36 cellular contexts compared by ENCODE assay signal in the genomic region with DNA sequence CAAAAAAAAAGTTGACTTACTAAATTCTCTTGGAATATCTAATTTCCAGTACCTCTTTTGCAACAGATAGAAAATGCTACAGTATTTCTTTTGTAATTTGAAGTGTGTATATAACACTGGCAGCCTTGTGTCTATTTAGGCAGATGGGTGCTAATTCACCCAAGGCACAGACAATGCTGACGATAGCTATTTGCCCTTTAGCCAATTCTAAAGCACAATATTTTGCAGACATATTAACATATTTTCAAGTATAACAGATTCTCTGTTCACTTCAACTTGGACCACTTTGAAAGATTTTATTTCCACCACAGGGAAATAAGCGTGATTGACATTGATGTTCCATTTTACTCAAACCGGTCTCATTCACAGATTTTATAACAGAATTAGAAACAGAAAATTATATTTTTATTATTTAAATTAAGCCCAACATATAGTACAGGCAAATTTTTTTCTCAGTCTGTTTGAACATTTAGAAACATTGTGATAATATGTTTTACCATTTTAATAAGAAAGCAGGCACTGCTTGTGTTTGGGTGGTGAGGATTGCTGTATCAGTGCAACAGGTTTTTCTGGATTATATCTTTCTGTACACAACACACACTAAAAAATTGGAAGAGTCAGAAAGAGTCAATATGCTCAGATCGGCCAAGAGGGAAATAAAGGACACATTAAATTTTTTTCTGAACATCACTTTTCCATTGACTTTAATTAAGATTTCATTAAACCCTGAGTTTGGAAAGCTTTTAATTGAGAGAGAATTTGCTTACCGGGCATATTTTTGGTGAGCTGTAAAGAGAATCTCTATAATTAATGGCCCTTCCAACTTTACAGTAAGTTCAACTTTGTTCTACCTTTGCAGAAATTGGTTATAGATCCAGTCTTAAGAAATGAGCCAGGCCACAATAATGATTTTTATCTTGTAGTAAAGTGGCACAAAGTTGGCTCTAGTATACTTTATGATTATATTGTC.
"Had no signal": no experiment of that assay in that cellular context is flagged by ENCODE, and none has a peak within 500 bp of the region (broad histone marks: within the 10 kb centered on the region; RNA-seq: fewer than 3 reads in every experiment).

No MANE protein-coding gene starts in this region.

- H3K4me3 ChIP-seq: cardiac muscle cell, colonic mucosa, MG63, Peyer's patch had no signal

- H3K36me3 ChIP-seq: cardiac muscle cell, colonic mucosa, MG63, Peyer's patch, WERI-Rb-1 had no signal

- DNase-seq: activated CD4-positive, alpha-beta memory T cell treated with anti-CD3 and anti-CD28 coated beads, Interleukin-2, amount 10 ng/mL, durations not matched to agents 7 days and 5 days; activated CD4-positive, alpha-beta T cell treated with anti-CD3 and anti-CD28 coated beads for 1 hour; activated CD4-positive, alpha-beta T cell treated with anti-CD3 and anti-CD28 coated beads for 48 hours; activated CD4-positive, CD25-positive, alpha-beta regulatory T cell; activated CD8-positive, alpha-beta memory T cell treated with anti-CD3 and anti-CD28 coated beads for 24 hours; activated CD8-positive, alpha-beta memory T cell treated with anti-CD3 and anti-CD28 coated beads, Interleukin-2, amount 10 ng/mL, durations not matched to agents 7 days and 5 days; activated CD8-positive, alpha-beta memory T cell treated with anti-CD3 and anti-CD28 coated beads, Interleukin-2, amount 50 U/mL, for 48 hours; activated effector memory CD4-positive, alpha-beta T cell treated with Interleukin-2 at 50 U/mL for 16 hours; activated naive CD4-positive, alpha-beta T cell; activated naive CD4-positive, alpha-beta T cell treated with anti-CD3 and anti-CD28 coated beads, Interleukin-2, amount 50 U/mL, for 16 hours; activated naive CD8-positive, alpha-beta T cell treated with anti-CD3 and anti-CD28 coated beads for 36 hours; activated T-cell treated with anti-CD3 and anti-CD28 coated beads, Interleukin-2, amount 50 U/mL, for 48 hours; amniotic stem cell; aorta; colonic mucosa; Karpas-422; MG63; NCI-H1048; NCI-H1105 treated with DMSO at 0.1 percent for 48 hours; NCI-H1436; NCI-H1694; NCI-H1930; NCI-H2081 treated with DMSO at 0.1 percent for 48 hours; NCI-H2171; NCI-H510A; NCI-H526; NCI-H748 treated with DMSO at 0.1 percent for 48 hours; Peyer's patch; RPMI8226; SHP77 treated with DMSO at 0.1 percent for 48 hours; SW 1271; T-helper 1 cell; T-helper 2 cell; T-helper 9 cell; WERI-Rb-1 had no signal

- ATAC-seq: activated CD8-positive, alpha-beta memory T cell treated with anti-CD3 and anti-CD28 coated beads, Interleukin-2, amount 10 ng/mL, durations not matched to agents 7 days and 5 days had no signal

- H3K9me3 ChIP-seq: colonic mucosa, MG63, Peyer's patch had no signal

- H3K27ac ChIP-seq: cardiac muscle cell, colonic mucosa, Peyer's patch, WERI-Rb-1 had no signal

- H3K27me3 ChIP-seq: colonic mucosa, MG63, Peyer's patch had no signal

- H3K4me1 ChIP-seq: colonic mucosa, Peyer's patch had no signal
